ENCODE assay signal across 26 cellular contexts in the genomic region with DNA sequence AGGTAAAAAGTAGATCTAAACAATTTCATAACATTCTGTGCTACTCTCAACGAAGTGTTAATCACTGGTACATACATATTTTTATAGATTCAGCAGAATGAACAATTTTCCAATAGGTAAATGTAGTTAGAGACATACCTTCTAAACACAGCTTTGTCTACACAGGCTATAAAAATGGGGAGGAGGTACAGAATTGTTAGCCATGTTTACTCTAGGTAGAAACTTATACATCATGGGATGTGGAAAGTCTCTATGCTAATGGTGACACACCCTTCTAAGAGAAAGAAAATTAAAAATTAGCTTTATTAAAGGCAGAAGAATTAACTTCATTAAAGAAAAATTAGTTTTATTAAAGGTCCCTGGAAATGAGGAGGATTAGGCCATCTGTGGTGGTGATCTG.
"Had no signal": no experiment of that assay in that cellular context is flagged by ENCODE, and none has a peak within 500 bp of the region (broad histone marks: within the 10 kb centered on the region; RNA-seq: fewer than 3 reads in every experiment).

No MANE protein-coding gene starts in this region.

- H3K27me3 ChIP-seq: neural progenitor cell, ovary, right lobe of liver, sigmoid colon, suprapubic skin, testis, tibial artery, transverse colon, upper lobe of right lung, uterus had no signal

- ATAC-seq: natural killer cell; psoas muscle; right cardiac atrium; right lobe of liver; stimulated activated memory B cell treated with anti-CD40 and anti-IgM and Interleukin-4, amounts not matched to agents 10 μg/mL and 1 μg/mL and 100 μg/mL, for 72 hours; stimulated activated naive CD8-positive, alpha-beta T cell treated with anti-CD3 and anti-CD28 coated beads, Interleukin-15, amount 100 ng/mL, for 72 hours; stimulated activated naive CD8-positive, alpha-beta T cell treated with anti-CD3 and anti-CD28 coated beads, Interleukin-15, Interleukin-2, amounts not matched to agents 100 U/mL and 50 U/mL, for 24 hours; upper lobe of right lung had no signal

- H3K27ac ChIP-seq: neural progenitor cell, ovary, parathyroid adenoma, psoas muscle, right lobe of liver, sigmoid colon, suprapubic skin, testis, tibial artery, transverse colon, upper lobe of right lung, uterus had no signal

- H3K9me3 ChIP-seq: ovary, psoas muscle, right lobe of liver, sigmoid colon, suprapubic skin, testis, tibial artery, transverse colon, upper lobe of right lung, uterus had no signal

- H3K36me3 ChIP-seq: neural progenitor cell, ovary, right lobe of liver, suprapubic skin, tibial artery, upper lobe of right lung, uterus had no signal

- H3K4me1 ChIP-seq: parathyroid adenoma, psoas muscle, right lobe of liver, sigmoid colon, suprapubic skin, testis, tibial artery, transverse colon, upper lobe of right lung, uterus had no signal

- DNase-seq: natural killer cell; occipital lobe; ovary; posterior cingulate gyrus; psoas muscle; right cardiac atrium; right lobe of liver; sigmoid colon; small intestine; stimulated activated CD4-positive, alpha-beta T cell treated with anti-CD3 and anti-CD28 coated beads, Interleukin-15, amount 100 ng/mL, for 24 hours; stimulated activated CD4-positive, alpha-beta T cell treated with anti-CD3 and anti-CD28 coated beads, Interleukin-2, amount 100 ng/mL, for 24 hours; stimulated activated CD4-positive, alpha-beta T cell treated with anti-CD3 and anti-CD28 coated beads, Interleukin-2, amount 100 ng/mL, for 48 hours; stimulated activated CD4-positive, alpha-beta T cell treated with anti-CD3 and anti-CD28 coated beads, Interleukin-4, amount 100 ng/mL, for 24 hours; stimulated activated naive CD4-positive, alpha-beta T cell; stimulated activated naive CD8-positive, alpha-beta T cell treated with anti-CD3 and anti-CD28 coated beads, Interleukin-15, amount 100 ng/mL, for 72 hours; stimulated activated naive CD8-positive, alpha-beta T cell treated with anti-CD3 and anti-CD28 coated beads, Interleukin-15, Interleukin-2, amounts not matched to agents 100 U/mL and 50 U/mL, for 24 hours; substantia nigra; testis; tibial artery; transverse colon; upper lobe of right lung; uterus had no signal

- H3K4me3 ChIP-seq: neural progenitor cell, ovary, psoas muscle, right lobe of liver, sigmoid colon, suprapubic skin, testis, tibial artery, transverse colon, upper lobe of right lung, uterus had no signal
